Comparison of ENCODE assay signal across 20 cellular contexts in genomic region chr2:42547446-42548295, GRCh38. TPM values are rescaled to one million over a fixed set of nuclear protein-coding genes. Genes with fewer than 3 reads are reported as not detected.
DNase-seq lines count a peak whose midpoint lies in the region; ATAC-seq, FAIRE-seq and TF ChIP-seq lines count a peak whose summit lies in the region.
"Had no signal": no experiment of that assay in that cellular context is flagged by ENCODE, and none has a peak within 500 bp of the region (broad histone marks: within the 10 kb centered on the region; RNA-seq: fewer than 3 reads in every experiment).

No MANE protein-coding gene starts in this region.

- peaks cover 40% of the 10 kb centered on the region for H3K4me1 ChIP-seq in Karpas-422 (ENCODE audit: low read length)

- peak overlapping the region; percentile 96 for H3K27ac ChIP-seq in Karpas-422 (ENCODE audit: low read length)
- H3K27ac ChIP-seq: GM23248 had no signal

- H4K20me1 ChIP-seq in Karpas-422 (ENCODE audit: insufficient read depth, low read depth, low read length) = no peaks in the 10 kb centered on the region

- peaks cover 8% of the 10 kb centered on the region for H3K4me1 Mint-ChIP-seq in activated B cell treated with CpG ODN at 0.5 μM for 24 hours
- H3K4me1 Mint-ChIP-seq in stimulated activated memory B cell treated with anti-CD40 and anti-IgM and Interleukin-4, amounts not matched to agents 10 μg/mL and 1 μg/mL and 100 μg/mL, for 72 hours = peaks cover 12% of the 10 kb centered on the region
- H3K4me1 Mint-ChIP-seq in activated CD4-positive, alpha-beta memory T cell treated with anti-CD3 and anti-CD28 coated beads, Interleukin-2, amount 10 ng/mL, durations not matched to agents 7 days and 5 days = no peaks in the 10 kb centered on the region
- H3K4me1 Mint-ChIP-seq: CD4-positive, CD25-positive, alpha-beta regulatory T cell had no signal

- no peaks in the 10 kb centered on the region for H3K9me3 ChIP-seq in Karpas-422 (ENCODE audit: low read length)

- POLR2A ChIA-PET in activated B cell treated with CpG ODN at 0.5 μM for 24 hours (lab: Charles Lee) = interaction anchor here (0.6 to 1.6 kb wide), 7 partner anchors 12 to 1446 kb away, joined by 3 to 7 read pairs (median 4); partner anchors contain the start of gene DYNC2LI1
- POLR2A ChIA-PET in activated CD4-positive, alpha-beta memory T cell treated with anti-CD3 and anti-CD28 coated beads, Interleukin-2, amount 10 ng/mL, durations not matched to agents 7 days and 5 days (lab: Charles Lee) = no interaction called here

- H3K27me3 ChIP-seq in Karpas-422 (ENCODE audit: low read length) = no peaks in the 10 kb centered on the region

- H3K36me3 ChIP-seq in Karpas-422 (ENCODE audit: insufficient read depth, low read length) = no peaks in the 10 kb centered on the region

- FAIRE-seq in GM18507 (lab: Jason Lieb, UNC) = peak; percentile 18
- FAIRE-seq: RCC 7860 had no signal

- H3K9ac ChIP-seq in Karpas-422 (ENCODE audit: low read length) = peak overlapping the region; percentile 69
- H3K9ac ChIP-seq: GM23248 had no signal

- intact Hi-C loops in activated B cell treated with CpG ODN at 0.5 μM for 24 hours (cut with micrococcal nuclease) = no loop called here

- H3K36me3 Mint-ChIP-seq in activated B cell treated with CpG ODN at 0.5 μM for 24 hours (ENCODE audit: low read depth) = no peaks in the 10 kb centered on the region
- H3K36me3 Mint-ChIP-seq in stimulated activated memory B cell treated with anti-CD40 and anti-IgM and Interleukin-4, amounts not matched to agents 10 μg/mL and 1 μg/mL and 100 μg/mL, for 72 hours = no peaks in the 10 kb centered on the region
- H3K36me3 Mint-ChIP-seq in activated CD4-positive, alpha-beta memory T cell treated with anti-CD3 and anti-CD28 coated beads, Interleukin-2, amount 10 ng/mL, durations not matched to agents 7 days and 5 days (ENCODE audit: low read depth) = no peaks in the 10 kb centered on the region
- H3K36me3 Mint-ChIP-seq: CD4-positive, CD25-positive, alpha-beta regulatory T cell had no signal

- DNase-seq in GM18507 (ENCODE audit: extremely low spot score, insufficient read length, low read depth) = no peak
- DNase-seq in Karpas-422 = peak; percentile 74
- no peak for DNase-seq in activated B cell treated with CpG ODN at 0.5 μM for 24 hours
- DNase-seq in activated CD4-positive, alpha-beta memory T cell treated with anti-CD3 and anti-CD28 coated beads, Interleukin-2, amount 10 ng/mL, durations not matched to agents 7 days and 5 days = no peak
- DNase-seq in NCI-H446 treated with DMSO at 0.1 percent for 48 hours (lab: John Stamatoyannopoulos, UW) = no peak
- DNase-seq in activated CD8-positive, alpha-beta memory T cell treated with anti-CD3 and anti-CD28 coated beads, Interleukin-2, amount 50 U/mL, for 48 hours = no peak
- DNase-seq: Calu3; CD4-positive, CD25-positive, alpha-beta regulatory T cell; DMS53; GM23248; HFFc6; NCI-H1417 treated with DMSO at 0.1 percent for 48 hours; NCI-H2029; NCI-H2171 treated with DMSO at 0.1 percent for 48 hours; NCI-H510A treated with DMSO at 0.1 percent for 48 hours; NCI-H82; SHP77; T-helper 17 cell had no signal

- CTCF ChIA-PET in activated B cell treated with CpG ODN at 0.5 μM for 24 hours (lab: Charles Lee) = interaction anchor here (0.7 kb wide), 1 partner anchor 14 kb away, joined by 3 read pairs; no protein-coding TSS in a partner anchor
- CTCF ChIA-PET in activated CD4-positive, alpha-beta memory T cell treated with anti-CD3 and anti-CD28 coated beads, Interleukin-2, amount 10 ng/mL, durations not matched to agents 7 days and 5 days (lab: Charles Lee) = no interaction called here

- H3K9me2 ChIP-seq in Karpas-422 (replicated peaks; ENCODE audit: insufficient read depth, low read length) = no peaks in the 10 kb centered on the region

- H3K4me2 ChIP-seq in Karpas-422 (ENCODE audit: low read depth, low read length, poor library complexity, severe bottlenecking) = peak overlapping the region; percentile 74

- no peaks in the 10 kb centered on the region for H3K9me3 Mint-ChIP-seq in activated B cell treated with CpG ODN at 0.5 μM for 24 hours
- H3K9me3 Mint-ChIP-seq in stimulated activated memory B cell treated with anti-CD40 and anti-IgM and Interleukin-4, amounts not matched to agents 10 μg/mL and 1 μg/mL and 100 μg/mL, for 72 hours = no peaks in the 10 kb centered on the region
- no peaks in the 10 kb centered on the region for H3K9me3 Mint-ChIP-seq in activated CD4-positive, alpha-beta memory T cell treated with anti-CD3 and anti-CD28 coated beads, Interleukin-2, amount 10 ng/mL, durations not matched to agents 7 days and 5 days
- H3K9me3 Mint-ChIP-seq: CD4-positive, CD25-positive, alpha-beta regulatory T cell; HFFc6 had no signal

- H2AFZ ChIP-seq in Karpas-422 (ENCODE audit: low read length) = peak overlapping the region; percentile 46; the same call in 1 of the 2 replicates
- H2AFZ ChIP-seq: GM23248 had no signal

- no peak for TF ChIP-seq CTCF in activated B cell treated with CpG ODN at 0.5 μM for 24 hours (IDR thresholded peaks at IDR 0.05)

- H3K79me2 ChIP-seq in Karpas-422 (ENCODE audit: low read length) = no peaks in the 10 kb centered on the region

- H3K4me3 Mint-ChIP-seq in activated B cell treated with CpG ODN at 0.5 μM for 24 hours = peak overlapping the region; percentile 5
- peak overlapping the region; percentile 45 for H3K4me3 Mint-ChIP-seq in stimulated activated memory B cell treated with anti-CD40 and anti-IgM and Interleukin-4, amounts not matched to agents 10 μg/mL and 1 μg/mL and 100 μg/mL, for 72 hours
- H3K4me3 Mint-ChIP-seq in activated CD4-positive, alpha-beta memory T cell treated with anti-CD3 and anti-CD28 coated beads, Interleukin-2, amount 10 ng/mL, durations not matched to agents 7 days and 5 days = no peak overlapping the region
- H3K4me3 Mint-ChIP-seq: CD4-positive, CD25-positive, alpha-beta regulatory T cell; HFFc6; T-helper 17 cell had no signal

- peak overlapping the region; percentile 61 for H3K27ac Mint-ChIP-seq in activated B cell treated with CpG ODN at 0.5 μM for 24 hours
- peak overlapping the region; percentile 65 for H3K27ac Mint-ChIP-seq in stimulated activated memory B cell treated with anti-CD40 and anti-IgM and Interleukin-4, amounts not matched to agents 10 μg/mL and 1 μg/mL and 100 μg/mL, for 72 hours
- no peak overlapping the region for H3K27ac Mint-ChIP-seq in activated CD4-positive, alpha-beta memory T cell treated with anti-CD3 and anti-CD28 coated beads, Interleukin-2, amount 10 ng/mL, durations not matched to agents 7 days and 5 days
- H3K27ac Mint-ChIP-seq: CD4-positive, CD25-positive, alpha-beta regulatory T cell; HFFc6; T-helper 17 cell had no signal

- peak overlapping the region; percentile 53 for H3K4me3 ChIP-seq in Karpas-422 (ENCODE audit: low read length)
- H3K4me3 ChIP-seq: GM23248 had no signal

- no peak for ATAC-seq in activated B cell treated with CpG ODN at 0.5 μM for 24 hours (ENCODE audit: low read depth)
- no peak for ATAC-seq in stimulated activated memory B cell treated with anti-CD40 and anti-IgM and Interleukin-4, amounts not matched to agents 10 μg/mL and 1 μg/mL and 100 μg/mL, for 72 hours
- ATAC-seq: T-helper 17 cell had no signal

- no peaks in the 10 kb centered on the region for H3K27me3 Mint-ChIP-seq in activated B cell treated with CpG ODN at 0.5 μM for 24 hours
- no peaks in the 10 kb centered on the region for H3K27me3 Mint-ChIP-seq in stimulated activated memory B cell treated with anti-CD40 and anti-IgM and Interleukin-4, amounts not matched to agents 10 μg/mL and 1 μg/mL and 100 μg/mL, for 72 hours
- H3K27me3 Mint-ChIP-seq in activated CD4-positive, alpha-beta memory T cell treated with anti-CD3 and anti-CD28 coated beads, Interleukin-2, amount 10 ng/mL, durations not matched to agents 7 days and 5 days = no peaks in the 10 kb centered on the region
- H3K27me3 Mint-ChIP-seq: CD4-positive, CD25-positive, alpha-beta regulatory T cell had no signal

RNA-seq across cellular contexts. Expression of gene MTA3, which starts 20.8 kb away (rescaled TPM):
- total RNA-seq in Karpas-422 (2014; rRNA removed; shearing (Covaris generic); ENCODE audit: low replicate concordance) = 97.9 and 149 TPM in 2 replicates
- 26.2 and 26.8 TPM in 2 replicates for total RNA-seq in activated B cell treated with CpG ODN at 0.5 μM for 24 hours
- total RNA-seq in activated CD4-positive, alpha-beta memory T cell treated with anti-CD3 and anti-CD28 coated beads, Interleukin-2, amount 10 ng/mL, durations not matched to agents 7 days and 5 days = 10 to 100 TPM; 20.9 to 21.5 TPM

RNA-seq across cellular contexts. Expression of gene KCNG3, which starts 53.9 kb away (rescaled TPM):
- not detected in 2 replicates for total RNA-seq in Karpas-422 (2014; rRNA removed; shearing (Covaris generic); ENCODE audit: low replicate concordance)
- total RNA-seq in activated B cell treated with CpG ODN at 0.5 μM for 24 hours = not detected in 2 replicates
- not detected for total RNA-seq in activated CD4-positive, alpha-beta memory T cell treated with anti-CD3 and anti-CD28 coated beads, Interleukin-2, amount 10 ng/mL, durations not matched to agents 7 days and 5 days
- total RNA-seq: CD4-positive, CD25-positive, alpha-beta regulatory T cell; GM23248; HFFc6; T-helper 17 cell had no signal
